Comparison of ENCODE assay signal across 16 cellular contexts in genomic region chr3:25155696-25156471, GRCh38.
DNase-seq lines count a peak whose midpoint lies in the region; ATAC-seq and TF ChIP-seq lines count a peak whose summit lies in the region.
"Had no signal": no experiment of that assay in that cellular context is flagged by ENCODE, and none has a peak within 500 bp of the region (broad histone marks: within the 10 kb centered on the region; RNA-seq: fewer than 3 reads in every experiment).

No MANE protein-coding gene starts in this region.

- no peak for TF ChIP-seq CTCF in osteoblast (IDR thresholded peaks at IDR 0.05; ENCODE audit: extremely low read depth, low read depth, low read length)

- peak; percentile 60 for DNase-seq in ELF-1 (ENCODE audit: low read depth, low spot score)
- peak; percentile 41 for DNase-seq in adipocyte (ENCODE audit: low read depth)
- DNase-seq in iPS DF 4.7 (ENCODE audit: extremely low read depth, low spot score): peak; percentile 75
- DNase-seq in osteoblast (ENCODE audit: insufficient read length, low spot score, missing footprints): no peak
- DNase-seq in activated CD4-positive, CD25-positive, alpha-beta regulatory T cell (lab: John Stamatoyannopoulos, UW): no peak
- DNase-seq in HK-2 (ENCODE audit: unreplicated experiment): no peak
- DNase-seq in stimulated activated naive B cell treated with anti-CD40 and anti-IgM and Interleukin-4, amounts not matched to agents 10 μg/mL and 1 μg/mL and 100 μg/mL, for 72 hours: no peak
- DNase-seq: activated CD4-positive, alpha-beta T cell treated with anti-CD3 and anti-CD28 coated beads for 1 hour; AML-193; anterior cingulate cortex; DMS53; heart left ventricle; NCI-H2227 treated with DMSO at 0.1 percent for 48 hours; stimulated activated CD4-positive, alpha-beta T cell treated with anti-CD3 and anti-CD28 coated beads, Interleukin-4, amount 100 ng/mL, for 4 hours; stimulated activated naive CD4-positive, alpha-beta T cell treated with Interleukin-2 at 50 U/mL for 16 hours had no signal

- no peak overlapping the region for H3K4me3 Mint-ChIP-seq in stimulated activated naive B cell treated with anti-CD40 and anti-IgM and Interleukin-4, amounts not matched to agents 10 μg/mL and 1 μg/mL and 100 μg/mL, for 72 hours

- no peaks in the 10 kb centered on the region for H3K4me1 Mint-ChIP-seq in stimulated activated naive B cell treated with anti-CD40 and anti-IgM and Interleukin-4, amounts not matched to agents 10 μg/mL and 1 μg/mL and 100 μg/mL, for 72 hours

- no peak overlapping the region for H2AFZ ChIP-seq in osteoblast (ENCODE audit: low read length)

- no peaks in the 10 kb centered on the region for H3K79me2 ChIP-seq in osteoblast (ENCODE audit: insufficient read depth, low read length)

- H4K20me1 ChIP-seq in osteoblast (ENCODE audit: insufficient read depth, low read length): no peaks in the 10 kb centered on the region

- H3K9ac ChIP-seq in adipocyte (ENCODE audit: low read length): no peak overlapping the region

- H3K27me3 ChIP-seq in adipocyte (replicated peaks; ENCODE audit: control insufficient read depth, insufficient read depth, low read length): no peaks in the 10 kb centered on the region
- no peaks in the 10 kb centered on the region for H3K27me3 ChIP-seq in osteoblast (ENCODE audit: insufficient read depth, low read length)
- H3K27me3 ChIP-seq: heart left ventricle had no signal

- H3K36me3 Mint-ChIP-seq in stimulated activated naive B cell treated with anti-CD40 and anti-IgM and Interleukin-4, amounts not matched to agents 10 μg/mL and 1 μg/mL and 100 μg/mL, for 72 hours: no peaks in the 10 kb centered on the region

- no peaks in the 10 kb centered on the region for H3K27me3 Mint-ChIP-seq in stimulated activated naive B cell treated with anti-CD40 and anti-IgM and Interleukin-4, amounts not matched to agents 10 μg/mL and 1 μg/mL and 100 μg/mL, for 72 hours

- H3K4me1 ChIP-seq in adipocyte (ENCODE audit: control insufficient read depth, insufficient read depth, low read length) (no peaks in the 10 kb centered on the region), osteoblast (ENCODE audit: insufficient read depth, low read length) (peaks cover 6% of the 10 kb centered on the region)

- ATAC-seq in GM21786 (IDR thresholded peaks at IDR 0.05; ENCODE audit: unreplicated experiment): no peak
- ATAC-seq in stimulated activated naive B cell treated with anti-CD40 and anti-IgM and Interleukin-4, amounts not matched to agents 10 μg/mL and 1 μg/mL and 100 μg/mL, for 72 hours (replicated peaks): no peak

- no peaks in the 10 kb centered on the region for H3K36me3 ChIP-seq in adipocyte (ENCODE audit: control insufficient read depth, insufficient read depth, low read length, severe bottlenecking)
- no peaks in the 10 kb centered on the region for H3K36me3 ChIP-seq in osteoblast (ENCODE audit: insufficient read depth, low read length)
- H3K36me3 ChIP-seq: heart left ventricle had no signal

- H3K4me2 ChIP-seq in osteoblast (ENCODE audit: insufficient read depth, low read length): peak overlapping the region; percentile 17

- H3K4me3 ChIP-seq in adipocyte (ENCODE audit: low read length) (no peak overlapping the region), osteoblast (ENCODE audit: insufficient read depth, low read length) (no peak overlapping the region)

- H3K27ac Mint-ChIP-seq in stimulated activated naive B cell treated with anti-CD40 and anti-IgM and Interleukin-4, amounts not matched to agents 10 μg/mL and 1 μg/mL and 100 μg/mL, for 72 hours: no peak overlapping the region

- no peaks in the 10 kb centered on the region for H3K9me3 ChIP-seq in adipocyte (ENCODE audit: control insufficient read depth, low read length)
- H3K9me3 ChIP-seq in osteoblast (ENCODE audit: low read depth, low read length): no peaks in the 10 kb centered on the region
- H3K9me3 ChIP-seq: heart left ventricle had no signal

- peaks cover 0 to 4% of the 10 kb centered on the region in 2 donors for H3K9me3 Mint-ChIP-seq in stimulated activated naive B cell treated with anti-CD40 and anti-IgM and Interleukin-4, amounts not matched to agents 10 μg/mL and 1 μg/mL and 100 μg/mL, for 72 hours

- no peak overlapping the region for H3K27ac ChIP-seq in osteoblast (ENCODE audit: low read depth, low read length)

Comparison
In these comparisons a context has a peak if more than half of its experiments do, and no peak if none do; other contexts are left out.
1. DNase-seq: peak in ELF-1 (single experiment), adipocyte (single experiment) and iPS DF 4.7 (single experiment); none in osteoblast (single experiment), activated CD4-positive, CD25-positive, alpha-beta regulatory T cell (0 of 4), HK-2 (single experiment) and stimulated activated naive B cell treated with anti-CD40 and anti-IgM and Interleukin-4, amounts not matched to agents 10 μg/mL and 1 μg/mL and 100 μg/mL, for 72 hours (single experiment).